Comparison of ENCODE assay signal across 42 cellular contexts in genomic region chr16:68187505-68187904, GRCh38. TPM values are rescaled to one million over a fixed set of nuclear protein-coding genes. Genes with fewer than 3 reads are reported as not detected.
"Had no signal": no experiment of that assay in that cellular context is flagged by ENCODE, and none has a peak within 500 bp of the region (broad histone marks: within the 10 kb centered on the region; RNA-seq: fewer than 3 reads in every experiment).

No MANE protein-coding gene starts in this region.

- H3K27ac ChIP-seq: adrenal gland, ascending aorta, body of pancreas, brain microvascular endothelial cell, breast epithelium, cardiac muscle cell had no signal

- H3K4me3 Mint-ChIP-seq: activated naive CD4-positive, alpha-beta T cell treated with anti-CD3 and anti-CD28 coated beads for 36 hours; activated naive CD4-positive, alpha-beta T cell treated with anti-CD3 and anti-CD28 coated beads, Interleukin-2, amount 10 ng/mL, durations not matched to agents 7 days and 5 days; activated naive CD4-positive, alpha-beta T cell treated with anti-CD3 and anti-CD28 coated beads, Interleukin-2, amount 50 U/mL, for 24 hours; activated naive CD8-positive, alpha-beta T cell; activated naive CD8-positive, alpha-beta T cell treated with anti-CD3 and anti-CD28 coated beads for 36 hours; activated naive CD8-positive, alpha-beta T cell treated with anti-CD3 and anti-CD28 coated beads, Interleukin-2, amount 10 ng/mL, durations not matched to agents 7 days and 5 days; activated naive CD8-positive, alpha-beta T cell treated with anti-CD3 and anti-CD28 coated beads, Interleukin-2, amount 50 U/mL, for 24 hours; activated T-cell treated with anti-CD3 and anti-CD28 coated beads, Interleukin-2, amount 50 U/mL, for 24 hours; activated T-cell treated with anti-CD3 and anti-CD28 coated beads, Interleukin-2, amount 50 U/mL, for 4 hours; activated T-cell treated with anti-CD3 and anti-CD28 coated beads, Interleukin-2, amount 50 U/mL, for 72 hours; activated T-helper 1 cell treated with anti-CD3 and anti-CD28 coated beads, Interleukin-12 subunit alpha, Interleukin-12 subunit beta, Interleukin-2, Interleukin-4 antibody, amounts not matched to agents 30 ng/mL and 10 ng/mL and 1 ng/mL, durations not matched to agents 14 hours and 24 hours and 36 hours; activated T-helper 17 cell treated with anti-CD3 and anti-CD28 coated beads, Interleukin-2, amount 50 U/mL, for 72 hours; brain; central memory CD8-positive, alpha-beta T cell had no signal

- H3K36me3 ChIP-seq: breast epithelium had no signal

- H3K4me1 Mint-ChIP-seq: activated naive CD4-positive, alpha-beta T cell treated with anti-CD3 and anti-CD28 coated beads, Interleukin-2, amount 10 ng/mL, durations not matched to agents 7 days and 5 days; activated naive CD8-positive, alpha-beta T cell treated with anti-CD3 and anti-CD28 coated beads, Interleukin-2, amount 50 U/mL, for 24 hours; activated T-helper 17 cell treated with anti-CD3 and anti-CD28 coated beads, Interleukin-2, amount 50 U/mL, for 72 hours; brain had no signal

- ATAC-seq: activated naive CD4-positive, alpha-beta T cell treated with anti-CD3 and anti-CD28 coated beads, Interleukin-2, amount 50 U/mL, for 72 hours; activated naive CD8-positive, alpha-beta T cell treated with anti-CD3 and anti-CD28 coated beads, Interleukin-2, amount 50 U/mL, for 24 hours; activated T-cell treated with anti-CD3 and anti-CD28 coated beads, Interleukin-2, amount 50 U/mL, for 4 hours; activated T-cell treated with anti-CD3 and anti-CD28 coated beads, Interleukin-2, amount 50 U/mL, for 72 hours; activated T-helper 17 cell treated with anti-CD3 and anti-CD28 coated beads, Interleukin-2, amount 50 U/mL, for 72 hours; body of pancreas had no signal

- H3K4me1 ChIP-seq: adrenal gland, ascending aorta, body of pancreas, breast epithelium had no signal

- DNase-seq: activated effector memory CD4-positive, alpha-beta T cell treated with anti-CD3 and anti-CD28 coated beads, Interleukin-2, amount 50 U/mL, for 16 hours; activated effector memory CD4-positive, alpha-beta T cell treated with Interleukin-2 at 50 U/mL for 16 hours; activated gamma-delta T cell; activated gamma-delta T cell treated with Interleukin-2 at 50 U/mL for 16 hours; activated naive CD4-positive, alpha-beta T cell; activated naive CD4-positive, alpha-beta T cell treated with anti-CD3 and anti-CD28 coated beads for 36 hours; activated naive CD4-positive, alpha-beta T cell treated with anti-CD3 and anti-CD28 coated beads, Interleukin-2, amount 10 ng/mL, durations not matched to agents 7 days and 5 days; activated naive CD4-positive, alpha-beta T cell treated with anti-CD3 and anti-CD28 coated beads, Interleukin-2, amount 50 U/mL, for 16 hours; activated naive CD4-positive, alpha-beta T cell treated with Interleukin-2 at 50 U/mL for 16 hours; activated naive CD8-positive, alpha-beta T cell treated with anti-CD3 and anti-CD28 coated beads for 36 hours; activated naive CD8-positive, alpha-beta T cell treated with anti-CD3 and anti-CD28 coated beads, Interleukin-2, amount 10 ng/mL, durations not matched to agents 7 days and 5 days; activated naive CD8-positive, alpha-beta T cell treated with anti-CD3 and anti-CD28 coated beads, Interleukin-2, amount 50 U/mL, for 24 hours; activated T-cell treated with anti-CD3 and anti-CD28 coated beads, Interleukin-2, amount 50 U/mL, for 1 hour; activated T-cell treated with anti-CD3 and anti-CD28 coated beads, Interleukin-2, amount 50 U/mL, for 24 hours; activated T-cell treated with anti-CD3 and anti-CD28 coated beads, Interleukin-2, amount 50 U/mL, for 4 hours; activated T-cell treated with anti-CD3 and anti-CD28 coated beads, Interleukin-2, amount 50 U/mL, for 48 hours; activated T-cell treated with anti-CD3 and anti-CD28 coated beads, Interleukin-2, amount 50 U/mL, for 72 hours; adrenal gland; amniotic stem cell; amygdala; anterior cingulate cortex; aorta; body of pancreas; brain microvascular endothelial cell; caudate nucleus; central memory CD4-positive, alpha-beta T cell; cerebellar nuclear complex had no signal

- H3K9me3 ChIP-seq: adrenal gland, ascending aorta, body of pancreas, breast epithelium had no signal

- H3K27me3 ChIP-seq: adrenal gland, ascending aorta, body of pancreas, brain microvascular endothelial cell, breast epithelium, cardiac muscle cell had no signal

- H3K9me3 Mint-ChIP-seq: activated naive CD4-positive, alpha-beta T cell treated with anti-CD3 and anti-CD28 coated beads for 36 hours; activated naive CD4-positive, alpha-beta T cell treated with anti-CD3 and anti-CD28 coated beads, Interleukin-2, amount 10 ng/mL, durations not matched to agents 7 days and 5 days; activated naive CD4-positive, alpha-beta T cell treated with anti-CD3 and anti-CD28 coated beads, Interleukin-2, amount 50 U/mL, for 24 hours; activated naive CD4-positive, alpha-beta T cell treated with anti-CD3 and anti-CD28 coated beads, Interleukin-2, amount 50 U/mL, for 72 hours; activated naive CD8-positive, alpha-beta T cell treated with anti-CD3 and anti-CD28 coated beads for 36 hours; activated naive CD8-positive, alpha-beta T cell treated with anti-CD3 and anti-CD28 coated beads, Interleukin-2, amount 10 ng/mL, durations not matched to agents 7 days and 5 days; activated naive CD8-positive, alpha-beta T cell treated with anti-CD3 and anti-CD28 coated beads, Interleukin-2, amount 50 U/mL, for 24 hours; activated T-cell treated with anti-CD3 and anti-CD28 coated beads, Interleukin-2, amount 50 U/mL, for 24 hours; activated T-cell treated with anti-CD3 and anti-CD28 coated beads, Interleukin-2, amount 50 U/mL, for 4 hours; activated T-cell treated with anti-CD3 and anti-CD28 coated beads, Interleukin-2, amount 50 U/mL, for 72 hours; activated T-helper 1 cell treated with anti-CD3 and anti-CD28 coated beads, Interleukin-12 subunit alpha, Interleukin-12 subunit beta, Interleukin-2, Interleukin-4 antibody, amounts not matched to agents 30 ng/mL and 10 ng/mL and 1 ng/mL, durations not matched to agents 14 hours and 24 hours and 36 hours; activated T-helper 17 cell treated with anti-CD3 and anti-CD28 coated beads, Interleukin-2, amount 50 U/mL, for 72 hours; activated T-helper 2 cell treated with anti-CD3 and anti-CD28 coated beads, Interferon-gamma antibody, Interleukin-2, Interleukin-4, amounts not matched to agents 10 μg/mL and 5 μg/mL and 100 μg/mL, durations not matched to agents 14 hours and 24 hours and 36 hours; central memory CD8-positive, alpha-beta T cell had no signal

- H3K4me3 ChIP-seq: adrenal gland, ascending aorta, body of pancreas, breast epithelium, cardiac muscle cell had no signal

- FAIRE-seq: astrocyte, bronchial epithelial cell had no signal

- H3K27ac Mint-ChIP-seq: activated naive CD4-positive, alpha-beta T cell treated with anti-CD3 and anti-CD28 coated beads for 36 hours; activated naive CD4-positive, alpha-beta T cell treated with anti-CD3 and anti-CD28 coated beads, Interleukin-2, amount 10 ng/mL, durations not matched to agents 7 days and 5 days; activated naive CD4-positive, alpha-beta T cell treated with anti-CD3 and anti-CD28 coated beads, Interleukin-2, amount 50 U/mL, for 24 hours; activated naive CD4-positive, alpha-beta T cell treated with anti-CD3 and anti-CD28 coated beads, Interleukin-2, amount 50 U/mL, for 72 hours; activated naive CD8-positive, alpha-beta T cell; activated naive CD8-positive, alpha-beta T cell treated with anti-CD3 and anti-CD28 coated beads for 36 hours; activated naive CD8-positive, alpha-beta T cell treated with anti-CD3 and anti-CD28 coated beads, Interleukin-2, amount 10 ng/mL, durations not matched to agents 7 days and 5 days; activated naive CD8-positive, alpha-beta T cell treated with anti-CD3 and anti-CD28 coated beads, Interleukin-2, amount 50 U/mL, for 24 hours; activated T-cell treated with anti-CD3 and anti-CD28 coated beads, Interleukin-2, amount 50 U/mL, for 72 hours; activated T-helper 1 cell treated with anti-CD3 and anti-CD28 coated beads, Interleukin-12 subunit alpha, Interleukin-12 subunit beta, Interleukin-2, Interleukin-4 antibody, amounts not matched to agents 30 ng/mL and 10 ng/mL and 1 ng/mL, durations not matched to agents 14 hours and 24 hours and 36 hours; activated T-helper 17 cell treated with anti-CD3 and anti-CD28 coated beads, Interleukin-2, amount 50 U/mL, for 72 hours; brain had no signal

- H3K27me3 Mint-ChIP-seq: activated naive CD4-positive, alpha-beta T cell treated with anti-CD3 and anti-CD28 coated beads, Interleukin-2, amount 10 ng/mL, durations not matched to agents 7 days and 5 days; activated naive CD4-positive, alpha-beta T cell treated with anti-CD3 and anti-CD28 coated beads, Interleukin-2, amount 50 U/mL, for 24 hours; activated naive CD8-positive, alpha-beta T cell; activated naive CD8-positive, alpha-beta T cell treated with anti-CD3 and anti-CD28 coated beads for 36 hours; activated naive CD8-positive, alpha-beta T cell treated with anti-CD3 and anti-CD28 coated beads, Interleukin-2, amount 10 ng/mL, durations not matched to agents 7 days and 5 days; activated naive CD8-positive, alpha-beta T cell treated with anti-CD3 and anti-CD28 coated beads, Interleukin-2, amount 50 U/mL, for 24 hours; activated T-cell treated with anti-CD3 and anti-CD28 coated beads, Interleukin-2, amount 50 U/mL, for 24 hours; activated T-helper 17 cell treated with anti-CD3 and anti-CD28 coated beads, Interleukin-2, amount 50 U/mL, for 72 hours; brain; central memory CD8-positive, alpha-beta T cell had no signal

RNA-seq across cellular contexts. Expression of gene ESRP2, which starts 48.4 kb away (rescaled TPM):
- total RNA-seq: ascending aorta, cardiac septum, cerebellum had no signal
